ENCODE assay signal across 2 cellular contexts in the genomic region with DNA sequence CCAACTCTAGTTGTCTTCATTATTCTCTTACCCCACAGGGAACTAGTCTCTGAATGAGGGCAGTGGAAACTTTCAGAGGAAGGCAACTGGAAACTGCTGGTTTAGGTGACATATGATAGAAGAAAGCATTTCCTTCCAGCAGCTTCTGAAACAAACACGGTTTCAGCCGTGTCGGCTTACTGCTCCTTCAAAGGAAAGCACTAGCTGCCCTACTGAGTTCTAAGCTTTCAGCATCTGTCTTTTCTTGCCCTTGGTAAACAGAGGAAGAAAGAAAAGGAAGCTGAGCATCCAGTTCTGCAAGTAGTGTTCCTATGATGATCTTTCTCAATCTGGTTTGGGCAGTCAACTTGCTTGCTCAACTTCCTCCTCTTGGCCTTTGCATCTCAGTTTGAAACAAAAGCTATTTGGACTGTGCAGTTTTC.
TF ChIP-seq lines count a peak whose summit lies in the region.

No MANE protein-coding gene starts in this region.

TF ChIP-seq in liver, 16 proteins besides CTCF, POLR2A, EP300 and RAD21 (continued from another document):
- TF ChIP-seq, protein P1, sequence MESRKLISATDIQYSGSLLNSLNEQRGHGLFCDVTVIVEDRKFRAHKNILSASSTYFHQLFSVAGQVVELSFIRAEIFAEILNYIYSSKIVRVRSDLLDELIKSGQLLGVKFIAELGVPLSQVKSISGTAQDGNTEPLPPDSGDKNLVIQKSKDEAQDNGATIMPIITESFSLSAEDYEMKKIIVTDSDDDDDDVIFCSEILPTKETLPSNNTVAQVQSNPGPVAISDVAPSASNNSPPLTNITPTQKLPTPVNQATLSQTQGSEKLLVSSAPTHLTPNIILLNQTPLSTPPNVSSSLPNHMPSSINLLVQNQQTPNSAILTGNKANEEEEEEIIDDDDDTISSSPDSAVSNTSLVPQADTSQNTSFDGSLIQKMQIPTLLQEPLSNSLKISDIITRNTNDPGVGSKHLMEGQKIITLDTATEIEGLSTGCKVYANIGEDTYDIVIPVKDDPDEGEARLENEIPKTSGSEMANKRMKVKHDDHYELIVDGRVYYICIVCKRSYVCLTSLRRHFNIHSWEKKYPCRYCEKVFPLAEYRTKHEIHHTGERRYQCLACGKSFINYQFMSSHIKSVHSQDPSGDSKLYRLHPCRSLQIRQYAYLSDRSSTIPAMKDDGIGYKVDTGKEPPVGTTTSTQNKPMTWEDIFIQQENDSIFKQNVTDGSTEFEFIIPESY (IDR thresholded peaks at IDR 0.05), result no peak
- no peak for TF ChIP-seq RXRA (IDR thresholded peaks at IDR 0.05)
- TF ChIP-seq TAF1 (conservative IDR thresholded peaks at IDR 0.05), result no peak
- TF ChIP-seq, protein P2, sequence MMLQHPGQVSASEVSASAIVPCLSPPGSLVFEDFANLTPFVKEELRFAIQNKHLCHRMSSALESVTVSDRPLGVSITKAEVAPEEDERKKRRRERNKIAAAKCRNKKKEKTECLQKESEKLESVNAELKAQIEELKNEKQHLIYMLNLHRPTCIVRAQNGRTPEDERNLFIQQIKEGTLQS (IDR thresholded peaks at IDR 0.05), result no peak
- TF ChIP-seq NR2F2 (IDR thresholded peaks at IDR 0.05), result no peak
- no peak for TF ChIP-seq JUND (IDR thresholded peaks at IDR 0.05)
- no peak for TF ChIP-seq FOXA1 (IDR thresholded peaks at IDR 0.05)
- TF ChIP-seq SP1 (IDR thresholded peaks at IDR 0.05), result no peak
- TF ChIP-seq HNF4G (IDR thresholded peaks at IDR 0.05), result no peak
- no peak for TF ChIP-seq EGR1 (IDR thresholded peaks at IDR 0.05; ENCODE audit: low read depth in 2 of 2)
- TF ChIP-seq GABPA (IDR thresholded peaks at IDR 0.05 in 1 of 2, conservative IDR thresholded peaks at IDR 0.05 in 1 of 2), result no peak
- TF ChIP-seq YY1 (IDR thresholded peaks at IDR 0.05), result no peak
- TF ChIP-seq, protein P3, sequence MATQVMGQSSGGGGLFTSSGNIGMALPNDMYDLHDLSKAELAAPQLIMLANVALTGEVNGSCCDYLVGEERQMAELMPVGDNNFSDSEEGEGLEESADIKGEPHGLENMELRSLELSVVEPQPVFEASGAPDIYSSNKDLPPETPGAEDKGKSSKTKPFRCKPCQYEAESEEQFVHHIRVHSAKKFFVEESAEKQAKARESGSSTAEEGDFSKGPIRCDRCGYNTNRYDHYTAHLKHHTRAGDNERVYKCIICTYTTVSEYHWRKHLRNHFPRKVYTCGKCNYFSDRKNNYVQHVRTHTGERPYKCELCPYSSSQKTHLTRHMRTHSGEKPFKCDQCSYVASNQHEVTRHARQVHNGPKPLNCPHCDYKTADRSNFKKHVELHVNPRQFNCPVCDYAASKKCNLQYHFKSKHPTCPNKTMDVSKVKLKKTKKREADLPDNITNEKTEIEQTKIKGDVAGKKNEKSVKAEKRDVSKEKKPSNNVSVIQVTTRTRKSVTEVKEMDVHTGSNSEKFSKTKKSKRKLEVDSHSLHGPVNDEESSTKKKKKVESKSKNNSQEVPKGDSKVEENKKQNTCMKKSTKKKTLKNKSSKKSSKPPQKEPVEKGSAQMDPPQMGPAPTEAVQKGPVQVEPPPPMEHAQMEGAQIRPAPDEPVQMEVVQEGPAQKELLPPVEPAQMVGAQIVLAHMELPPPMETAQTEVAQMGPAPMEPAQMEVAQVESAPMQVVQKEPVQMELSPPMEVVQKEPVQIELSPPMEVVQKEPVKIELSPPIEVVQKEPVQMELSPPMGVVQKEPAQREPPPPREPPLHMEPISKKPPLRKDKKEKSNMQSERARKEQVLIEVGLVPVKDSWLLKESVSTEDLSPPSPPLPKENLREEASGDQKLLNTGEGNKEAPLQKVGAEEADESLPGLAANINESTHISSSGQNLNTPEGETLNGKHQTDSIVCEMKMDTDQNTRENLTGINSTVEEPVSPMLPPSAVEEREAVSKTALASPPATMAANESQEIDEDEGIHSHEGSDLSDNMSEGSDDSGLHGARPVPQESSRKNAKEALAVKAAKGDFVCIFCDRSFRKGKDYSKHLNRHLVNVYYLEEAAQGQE (IDR thresholded peaks at IDR 0.05), result no peak
- TF ChIP-seq FOXA2 (IDR thresholded peaks at IDR 0.05), result no peak
- TF ChIP-seq, protein P4, sequence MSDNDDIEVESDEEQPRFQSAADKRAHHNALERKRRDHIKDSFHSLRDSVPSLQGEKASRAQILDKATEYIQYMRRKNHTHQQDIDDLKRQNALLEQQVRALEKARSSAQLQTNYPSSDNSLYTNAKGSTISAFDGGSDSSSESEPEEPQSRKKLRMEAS (IDR thresholded peaks at IDR 0.05), result no peak

TF ChIP-seq in HepG2, 621 proteins besides CTCF, POLR2A, EP300 and RAD21:
- TF ChIP-seq, protein P5, sequence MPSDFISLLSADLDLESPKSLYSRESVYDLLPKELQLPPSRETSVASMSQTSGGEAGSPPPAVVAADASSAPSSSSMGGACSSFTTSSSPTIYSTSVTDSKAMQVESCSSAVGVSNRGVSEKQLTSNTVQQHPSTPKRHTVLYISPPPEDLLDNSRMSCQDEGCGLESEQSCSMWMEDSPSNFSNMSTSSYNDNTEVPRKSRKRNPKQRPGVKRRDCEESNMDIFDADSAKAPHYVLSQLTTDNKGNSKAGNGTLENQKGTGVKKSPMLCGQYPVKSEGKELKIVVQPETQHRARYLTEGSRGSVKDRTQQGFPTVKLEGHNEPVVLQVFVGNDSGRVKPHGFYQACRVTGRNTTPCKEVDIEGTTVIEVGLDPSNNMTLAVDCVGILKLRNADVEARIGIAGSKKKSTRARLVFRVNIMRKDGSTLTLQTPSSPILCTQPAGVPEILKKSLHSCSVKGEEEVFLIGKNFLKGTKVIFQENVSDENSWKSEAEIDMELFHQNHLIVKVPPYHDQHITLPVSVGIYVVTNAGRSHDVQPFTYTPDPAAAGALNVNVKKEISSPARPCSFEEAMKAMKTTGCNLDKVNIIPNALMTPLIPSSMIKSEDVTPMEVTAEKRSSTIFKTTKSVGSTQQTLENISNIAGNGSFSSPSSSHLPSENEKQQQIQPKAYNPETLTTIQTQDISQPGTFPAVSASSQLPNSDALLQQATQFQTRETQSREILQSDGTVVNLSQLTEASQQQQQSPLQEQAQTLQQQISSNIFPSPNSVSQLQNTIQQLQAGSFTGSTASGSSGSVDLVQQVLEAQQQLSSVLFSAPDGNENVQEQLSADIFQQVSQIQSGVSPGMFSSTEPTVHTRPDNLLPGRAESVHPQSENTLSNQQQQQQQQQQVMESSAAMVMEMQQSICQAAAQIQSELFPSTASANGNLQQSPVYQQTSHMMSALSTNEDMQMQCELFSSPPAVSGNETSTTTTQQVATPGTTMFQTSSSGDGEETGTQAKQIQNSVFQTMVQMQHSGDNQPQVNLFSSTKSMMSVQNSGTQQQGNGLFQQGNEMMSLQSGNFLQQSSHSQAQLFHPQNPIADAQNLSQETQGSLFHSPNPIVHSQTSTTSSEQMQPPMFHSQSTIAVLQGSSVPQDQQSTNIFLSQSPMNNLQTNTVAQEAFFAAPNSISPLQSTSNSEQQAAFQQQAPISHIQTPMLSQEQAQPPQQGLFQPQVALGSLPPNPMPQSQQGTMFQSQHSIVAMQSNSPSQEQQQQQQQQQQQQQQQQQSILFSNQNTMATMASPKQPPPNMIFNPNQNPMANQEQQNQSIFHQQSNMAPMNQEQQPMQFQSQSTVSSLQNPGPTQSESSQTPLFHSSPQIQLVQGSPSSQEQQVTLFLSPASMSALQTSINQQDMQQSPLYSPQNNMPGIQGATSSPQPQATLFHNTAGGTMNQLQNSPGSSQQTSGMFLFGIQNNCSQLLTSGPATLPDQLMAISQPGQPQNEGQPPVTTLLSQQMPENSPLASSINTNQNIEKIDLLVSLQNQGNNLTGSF (CRISPR knock-in tag; IDR thresholded peaks at IDR 0.05), result no peak
- TF ChIP-seq, protein P6, sequence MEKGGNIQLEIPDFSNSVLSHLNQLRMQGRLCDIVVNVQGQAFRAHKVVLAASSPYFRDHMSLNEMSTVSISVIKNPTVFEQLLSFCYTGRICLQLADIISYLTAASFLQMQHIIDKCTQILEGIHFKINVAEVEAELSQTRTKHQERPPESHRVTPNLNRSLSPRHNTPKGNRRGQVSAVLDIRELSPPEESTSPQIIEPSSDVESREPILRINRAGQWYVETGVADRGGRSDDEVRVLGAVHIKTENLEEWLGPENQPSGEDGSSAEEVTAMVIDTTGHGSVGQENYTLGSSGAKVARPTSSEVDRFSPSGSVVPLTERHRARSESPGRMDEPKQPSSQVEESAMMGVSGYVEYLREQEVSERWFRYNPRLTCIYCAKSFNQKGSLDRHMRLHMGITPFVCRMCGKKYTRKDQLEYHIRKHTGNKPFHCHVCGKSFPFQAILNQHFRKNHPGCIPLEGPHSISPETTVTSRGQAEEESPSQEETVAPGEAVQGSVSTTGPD (CRISPR knock-in tag; IDR thresholded peaks at IDR 0.05), result no peak
- TF ChIP-seq, protein P7, sequence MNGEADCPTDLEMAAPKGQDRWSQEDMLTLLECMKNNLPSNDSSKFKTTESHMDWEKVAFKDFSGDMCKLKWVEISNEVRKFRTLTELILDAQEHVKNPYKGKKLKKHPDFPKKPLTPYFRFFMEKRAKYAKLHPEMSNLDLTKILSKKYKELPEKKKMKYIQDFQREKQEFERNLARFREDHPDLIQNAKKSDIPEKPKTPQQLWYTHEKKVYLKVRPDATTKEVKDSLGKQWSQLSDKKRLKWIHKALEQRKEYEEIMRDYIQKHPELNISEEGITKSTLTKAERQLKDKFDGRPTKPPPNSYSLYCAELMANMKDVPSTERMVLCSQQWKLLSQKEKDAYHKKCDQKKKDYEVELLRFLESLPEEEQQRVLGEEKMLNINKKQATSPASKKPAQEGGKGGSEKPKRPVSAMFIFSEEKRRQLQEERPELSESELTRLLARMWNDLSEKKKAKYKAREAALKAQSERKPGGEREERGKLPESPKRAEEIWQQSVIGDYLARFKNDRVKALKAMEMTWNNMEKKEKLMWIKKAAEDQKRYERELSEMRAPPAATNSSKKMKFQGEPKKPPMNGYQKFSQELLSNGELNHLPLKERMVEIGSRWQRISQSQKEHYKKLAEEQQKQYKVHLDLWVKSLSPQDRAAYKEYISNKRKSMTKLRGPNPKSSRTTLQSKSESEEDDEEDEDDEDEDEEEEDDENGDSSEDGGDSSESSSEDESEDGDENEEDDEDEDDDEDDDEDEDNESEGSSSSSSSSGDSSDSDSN (CRISPR knock-in tag; IDR thresholded peaks at IDR 0.05), result no peak
- no peak for TF ChIP-seq RARA (CRISPR knock-in tag; IDR thresholded peaks at IDR 0.05)
